8 cellular contexts compared by ENCODE assay signal in genomic region chr2:68441179-68441993, GRCh38. TPM values are rescaled to one million over a fixed set of nuclear protein-coding genes. Genes with fewer than 3 reads are reported as not detected.
DNase-seq lines count a peak whose midpoint lies in the region; ATAC-seq, FAIRE-seq and TF ChIP-seq lines count a peak whose summit lies in the region.

No MANE protein-coding gene starts in this region.

- no peak overlapping the region for H2BK15ac ChIP-seq in IMR-90 (ENCODE audit: low read depth, low read length)

- H3K9me1 ChIP-seq in IMR-90 (ENCODE audit: insufficient read depth, low read length) (no peaks in the 10 kb centered on the region), endothelial cell of umbilical vein (replicated peaks; ENCODE audit: control insufficient read depth, extremely low read depth, insufficient read depth, low read length) (no peaks in the 10 kb centered on the region)

- DNase-seq in DMS 273 treated with DMSO at 0.1 percent for 48 hours (lab: John Stamatoyannopoulos, UW) (peak; percentile 67), IMR-90 (peak; percentile 85), NT2/D1 (ENCODE audit: low read depth, low spot score) (peak; percentile 80), endothelial cell of umbilical vein (ENCODE audit: low read depth, low spot score) (peak; percentile 67), naive B cell (peak; percentile 92)
- DNase-seq in activated CD8-positive, alpha-beta memory T cell treated with anti-CD3 and anti-CD28 coated beads for 48 hours (ENCODE audit: low read depth in 2 of 3, low spot score in 2 of 3), result peak; percentile 47 to 80 (median 59)
- peak; percentile 83 to 90 for DNase-seq in stimulated activated effector memory CD8-positive, alpha-beta T cell treated with anti-CD3 and anti-CD28 coated beads, Interleukin-12 subunit alpha, Interleukin-12 subunit beta, amount 100 ng/mL, for 72 hours (ENCODE audit: low spot score in 2 of 2)

- H3K79me2 ChIP-seq in endothelial cell of umbilical vein (ENCODE audit: control insufficient read depth, insufficient read depth, low read length), result no peaks in the 10 kb centered on the region

- H3K27me3 ChIP-seq in IMR-90 (ENCODE audit: control insufficient read depth, insufficient read depth, low read length) (peaks cover 13% of the 10 kb centered on the region), NT2/D1 (ENCODE audit: insufficient read depth, insufficient read length) (no peaks in the 10 kb centered on the region), endothelial cell of umbilical vein (ENCODE audit: control insufficient read depth in 2 of 2, insufficient read depth in 2 of 2, low read length in 2 of 2) (peaks cover 3 to 12% of the 10 kb centered on the region in 2 experiments)

- no peaks in the 10 kb centered on the region for H3K79me1 ChIP-seq in IMR-90 (ENCODE audit: low read depth in 1 of 2, low read length in 2 of 2)

- no peaks in the 10 kb centered on the region for H4K20me1 ChIP-seq in IMR-90 (ENCODE audit: insufficient read depth, low read length)
- H4K20me1 ChIP-seq in endothelial cell of umbilical vein (replicated peaks; ENCODE audit: control insufficient read depth, extremely low read depth, insufficient read depth, low read length), result no peaks in the 10 kb centered on the region

- no peak overlapping the region for H3K23ac ChIP-seq in IMR-90 (ENCODE audit: low read depth, low read length)

- H2BK20ac ChIP-seq in IMR-90 (ENCODE audit: low read depth, low read length), result no peak overlapping the region

- TF ChIP-seq CTCF in IMR-90 (conservative IDR thresholded peaks at IDR 0.05; ENCODE audit: low read depth, low read length) (peak; percentile 93), endothelial cell of umbilical vein (IDR thresholded peaks at IDR 0.05; ENCODE audit: extremely low read depth in 1 of 2, insufficient read depth in 1 of 2, low read depth in 1 of 2, low read length in 2 of 2) (peak; percentile 79 to 83)

- H3K4me3 Mint-ChIP-seq in naive B cell, result peak overlapping the region; percentile 6 to 84 (median 74)
- peak overlapping the region; percentile 68 for H3K4me3 Mint-ChIP-seq in stimulated activated effector memory CD8-positive, alpha-beta T cell treated with anti-CD3 and anti-CD28 coated beads, Interleukin-12 subunit alpha, Interleukin-12 subunit beta, amount 100 ng/mL, for 72 hours

- BruUV-seq in IMR-90 (replicated peaks; lab: Mats Ljungman, UMichigan) (no TSS peak), endothelial cell of umbilical vein (replicated peaks; lab: Mats Ljungman, UMichigan) (no TSS peak)

- H3K36me3 ChIP-seq in IMR-90 (ENCODE audit: control insufficient read depth, insufficient read depth, low read length) (no peaks in the 10 kb centered on the region), NT2/D1 (ENCODE audit: insufficient read depth, insufficient read length, low read length) (no peaks in the 10 kb centered on the region), endothelial cell of umbilical vein (ENCODE audit: control insufficient read depth in 2 of 2, extremely low read depth in 1 of 2, insufficient read depth in 2 of 2, low read length in 2 of 2) (no peaks in the 10 kb centered on the region)

- intact Hi-C loops in IMR-90 (cut with micrococcal nuclease) (loop anchor here (1.0 to 5.0 kb wide), 5 partner anchors 79 to 319 kb away; partner anchors contain the start of genes CNRIP1 and PPP3R1), endothelial cell of umbilical vein (cut with micrococcal nuclease) (loop anchor here (1.0 to 10.0 kb wide), 7 partner anchors 26 to 319 kb away; partner anchors contain the start of genes APLF, FBXO48 and PPP3R1)

- TF ChIP-seq POLR2A in IMR-90 (IDR thresholded peaks at IDR 0.05; ENCODE audit: low read depth, low read length) (no peak), endothelial cell of umbilical vein (IDR thresholded peaks at IDR 0.05; ENCODE audit: low read depth, low read length) (no peak)

- H3K27me3 Mint-ChIP-seq in naive B cell, result no peaks in the 10 kb centered on the region

- peak; percentile 96 for FAIRE-seq in endothelial cell of umbilical vein (lab: Jason Lieb, UNC)

- POLR2A ChIA-PET in IMR-90 (lab: Charles Lee; ENCODE audit: unreplicated experiment), result no interaction called here
- POLR2A ChIA-PET in endothelial cell of umbilical vein (lab: Charles Lee), result no interaction called here

- no peak overlapping the region for H2AK5ac ChIP-seq in IMR-90 (ENCODE audit: low read depth, low read length)

- H3K4me2 ChIP-seq in IMR-90 (ENCODE audit: low read depth, low read length) (no peak overlapping the region), endothelial cell of umbilical vein (ENCODE audit: insufficient read depth, low read length) (no peak overlapping the region)

- no peak overlapping the region for H3K56ac ChIP-seq in IMR-90 (ENCODE audit: extremely low read depth, insufficient read depth, low read length)

- no peak overlapping the region for H3K27ac ChIP-seq in IMR-90 (ENCODE audit: insufficient read depth, low read length)
- H3K27ac ChIP-seq in endothelial cell of umbilical vein (ENCODE audit: insufficient read depth, low read depth, low read length), result no peak overlapping the region

- H3K4ac ChIP-seq in IMR-90 (ENCODE audit: low read depth, low read length), result no peak overlapping the region

- H3K9me3 ChIP-seq in IMR-90 (ENCODE audit: control insufficient read depth, insufficient read depth, low read length), result no peaks in the 10 kb centered on the region
- H3K9me3 ChIP-seq in NT2/D1 (ENCODE audit: insufficient read depth, low read length), result no peaks in the 10 kb centered on the region
- H3K9me3 ChIP-seq in endothelial cell of umbilical vein (replicated peaks; ENCODE audit: control insufficient read depth, insufficient read depth, low read length), result no peaks in the 10 kb centered on the region

- H3K9me3 Mint-ChIP-seq in naive B cell, result no peaks in the 10 kb centered on the region
- no peaks in the 10 kb centered on the region for H3K9me3 Mint-ChIP-seq in stimulated activated effector memory CD8-positive, alpha-beta T cell treated with anti-CD3 and anti-CD28 coated beads, Interleukin-12 subunit alpha, Interleukin-12 subunit beta, amount 100 ng/mL, for 72 hours

- ATAC-seq in GM21528 (IDR thresholded peaks at IDR 0.05; ENCODE audit: low FRiP score, unreplicated experiment), result peak; percentile 97
- ATAC-seq in IMR-90 (ENCODE audit: low read depth), result peak; percentile 99
- ATAC-seq in naive B cell (ENCODE audit: low read depth in 2 of 2), result peak; percentile 99
- ATAC-seq in stimulated activated effector memory CD8-positive, alpha-beta T cell treated with anti-CD3 and anti-CD28 coated beads, Interleukin-12 subunit alpha, Interleukin-12 subunit beta, amount 100 ng/mL, for 72 hours, result peak; percentile 99

- H2AFZ ChIP-seq in IMR-90 (replicated peaks; ENCODE audit: low read length, poor library complexity), result no peak overlapping the region
- no peak overlapping the region for H2AFZ ChIP-seq in endothelial cell of umbilical vein (ENCODE audit: low read depth, low read length)

- H2AK9ac ChIP-seq in IMR-90 (replicated peaks; ENCODE audit: low read depth, low read length, poor library complexity), result no peak overlapping the region

- no peak overlapping the region for H4K91ac ChIP-seq in IMR-90 (ENCODE audit: insufficient read depth, low read depth, low read length)

- H3K9ac ChIP-seq in IMR-90 (ENCODE audit: low read depth, low read length) (no peak overlapping the region), NT2/D1 (ENCODE audit: insufficient read length, low read depth) (no peak overlapping the region), endothelial cell of umbilical vein (replicated peaks; ENCODE audit: extremely low read depth, insufficient read depth, low read length) (no peak overlapping the region)

- H3K4me1 ChIP-seq in IMR-90 (ENCODE audit: control insufficient read depth, insufficient read depth, low read length) (no peaks in the 10 kb centered on the region), NT2/D1 (ENCODE audit: insufficient read depth, insufficient read length) (no peaks in the 10 kb centered on the region), endothelial cell of umbilical vein (ENCODE audit: control insufficient read depth, extremely low read depth, insufficient read depth, low read length) (no peaks in the 10 kb centered on the region)

- 50% methylated on average over 2 of the region's 6 CpGs; no CpG with 5 or more reads in 1 of the 2 experiments for WGBS in IMR-90 (ENCODE audit: extremely low coverage in 2 of 2, insufficient read length in 1 of 2), 2 experiments

- H3K4me3 ChIP-seq in IMR-90 (ENCODE audit: insufficient read depth, low read depth, low read length) (no peak overlapping the region), NT2/D1 (ENCODE audit: insufficient read length, low read depth) (no peak overlapping the region), endothelial cell of umbilical vein (replicated peaks in 1 of 3; ENCODE audit: insufficient read depth in 1 of 3, low read depth in 1 of 3, low read length in 3 of 3) (no peak overlapping the region)

- no peak overlapping the region for H2BK5ac ChIP-seq in IMR-90 (ENCODE audit: low read depth, low read length, poor library complexity, severe bottlenecking)

- H3K36me3 Mint-ChIP-seq in naive B cell, result no peaks in the 10 kb centered on the region
- no peaks in the 10 kb centered on the region for H3K36me3 Mint-ChIP-seq in stimulated activated effector memory CD8-positive, alpha-beta T cell treated with anti-CD3 and anti-CD28 coated beads, Interleukin-12 subunit alpha, Interleukin-12 subunit beta, amount 100 ng/mL, for 72 hours

- no peak overlapping the region for H3K18ac ChIP-seq in IMR-90 (ENCODE audit: low read depth, low read length)

- TF ChIP-seq RAD21 in IMR-90 (IDR thresholded peaks at IDR 0.05; ENCODE audit: low read length), result peak; percentile 88

- peaks cover 37 to 49% (median 39%) of the 10 kb centered on the region in 3 donors for H3K4me1 Mint-ChIP-seq in naive B cell
- H3K4me1 Mint-ChIP-seq in stimulated activated effector memory CD8-positive, alpha-beta T cell treated with anti-CD3 and anti-CD28 coated beads, Interleukin-12 subunit alpha, Interleukin-12 subunit beta, amount 100 ng/mL, for 72 hours, result peaks cover 33% of the 10 kb centered on the region

- CTCF ChIA-PET in IMR-90 (lab: Yijun Ruan, JAX), result interaction anchor here (0.6 to 2.0 kb wide), 9 partner anchors 11 to 319 kb away, joined by 3 to 11 read pairs (median 4); partner anchors contain the start of gene FBXO48
- CTCF ChIA-PET in endothelial cell of umbilical vein (lab: Charles Lee), result interaction anchor here (0.6 to 5.9 kb wide), 45 partner anchors 9 to 502 kb away, joined by 3 to 130 read pairs (median 4); partner anchors contain the start of genes APLF, CNRIP1 and FBXO48

- H2BK120ac ChIP-seq in IMR-90 (ENCODE audit: low read depth, low read length), result no peak overlapping the region

- no peak overlapping the region for H4K5ac ChIP-seq in IMR-90 (ENCODE audit: low read depth, low read length)

- H4K8ac ChIP-seq in IMR-90 (ENCODE audit: low read depth in 2 of 2, low read length in 2 of 2), result no peak overlapping the region

- in situ Hi-C loops in IMR-90 (cut with MboI; ENCODE audit: low sequenced_read_pairs), result loop anchor here (5.0 to 10.0 kb wide), 2 partner anchors 147 to 319 kb away; no protein-coding TSS in a partner anchor

- H3K27ac Mint-ChIP-seq in naive B cell, result peak overlapping the region; percentile 88 to 99 (median 96)
- peak overlapping the region; percentile 92 for H3K27ac Mint-ChIP-seq in stimulated activated effector memory CD8-positive, alpha-beta T cell treated with anti-CD3 and anti-CD28 coated beads, Interleukin-12 subunit alpha, Interleukin-12 subunit beta, amount 100 ng/mL, for 72 hours

- no peak overlapping the region for H3K14ac ChIP-seq in IMR-90 (replicated peaks; ENCODE audit: low read depth, low read length)

- dilution Hi-C loops in IMR-90 (cut with HindIII; ENCODE audit: low sequenced_read_pairs, unreplicated experiment), result no loop called here
- dilution Hi-C loops in endothelial cell of umbilical vein (cut with MboI; ENCODE audit: extremely low pct_ligation_motif_present, low sequenced_read_pairs), result no loop called here

RNA-seq across cellular contexts. Expression of gene FBXO48, which starts 25.7 kb away (rescaled TPM):
- total RNA-seq in IMR-90 (2012; rRNA removed) (0.18 and 0.28 TPM in 2 replicates), endothelial cell of umbilical vein (0.73 and 0.83 TPM in 2 replicates)
- polyA plus RNA-seq in IMR-90 (2012; rRNA removed) (0.37 and 0.43 TPM in 2 replicates), endothelial cell of umbilical vein (0.46 and 0.48 TPM in 2 replicates), naive B cell (ENCODE audit: low read depth in 6 of 6) (under 1 TPM; 0.19 to 0.58 (median 0.42) TPM)
- polyA plus RNA-seq in IMR-90 (2012; cell fraction: cytosol; rRNA removed), result 0.09 and 0.11 TPM in 2 replicates
- 0.11 and 0.61 TPM in 2 replicates for polyA plus RNA-seq in IMR-90 (2012; cell fraction: nucleus; rRNA removed; ENCODE audit: low replicate concordance)
- 0.31 TPM in 2 replicates for polyA plus RNA-seq in endothelial cell of umbilical vein (2011; cell fraction: cytosol; rRNA removed)
- 0.35 and 0.63 TPM in 2 replicates for polyA plus RNA-seq in endothelial cell of umbilical vein (2011; cell fraction: nucleus; rRNA removed)
- polyA plus RNA-seq in endothelial cell of umbilical vein (2012), result 0.30 and 0.55 TPM in 2 replicates
- 0.36 and 0.56 TPM in 2 replicates for polyA minus RNA-seq in endothelial cell of umbilical vein
- polyA minus RNA-seq in endothelial cell of umbilical vein (2011; cell fraction: cytosol; rRNA and poly(A)+ RNA removed), result 0.51 TPM
- polyA minus RNA-seq in endothelial cell of umbilical vein (2011; cell fraction: nucleus; rRNA and poly(A)+ RNA removed), result 0.34 and 1.3 TPM in 2 replicates

RNA-seq across cellular contexts. Expression of gene APLF, which starts 26.0 kb away (rescaled TPM):
- total RNA-seq in IMR-90 (2012; rRNA removed), result 2.3 and 3.3 TPM in 2 replicates
- 1.2 and 1.5 TPM in 2 replicates for polyA plus RNA-seq in IMR-90 (2012; rRNA removed)
- 0.30 and 0.50 TPM in 2 replicates for polyA plus RNA-seq in IMR-90 (2012; cell fraction: cytosol; rRNA removed)
- 0.17 and 1.8 TPM in 2 replicates for polyA plus RNA-seq in IMR-90 (2012; cell fraction: nucleus; rRNA removed; ENCODE audit: low replicate concordance)
- total RNA-seq in endothelial cell of umbilical vein, result 2.3 and 2.4 TPM in 2 replicates
- polyA plus RNA-seq in endothelial cell of umbilical vein, result 0.70 and 0.75 TPM in 2 replicates
- polyA plus RNA-seq in endothelial cell of umbilical vein (2011; cell fraction: cytosol; rRNA removed), result 0.92 and 1.2 TPM in 2 replicates
- 2.0 and 2.3 TPM in 2 replicates for polyA plus RNA-seq in endothelial cell of umbilical vein (2011; cell fraction: nucleus; rRNA removed)
- 1.1 TPM in 2 replicates for polyA plus RNA-seq in endothelial cell of umbilical vein (2012)
- 1.5 and 3.4 TPM in 2 replicates for polyA minus RNA-seq in endothelial cell of umbilical vein
- not detected for polyA minus RNA-seq in endothelial cell of umbilical vein (2011; cell fraction: cytosol; rRNA and poly(A)+ RNA removed)
- polyA minus RNA-seq in endothelial cell of umbilical vein (2011; cell fraction: nucleus; rRNA and poly(A)+ RNA removed), result 2.8 and 3.1 TPM in 2 replicates
- 1 to 10 TPM in 5 of 6 donors, not detected in 1; 1.7 to 3.1 (median 2.8) TPM for polyA plus RNA-seq in naive B cell (ENCODE audit: low read depth in 6 of 6)
